ENCODE assay signal across 8 cellular contexts in genomic region chr6:100176321-100176950, GRCh38.
DNase-seq lines count a peak whose midpoint lies in the region; TF ChIP-seq lines count a peak whose summit lies in the region.

No MANE protein-coding gene starts in this region.

- no peak overlapping the region for H3K4me3 ChIP-seq in cardiac fibroblast (replicated peaks in 1 of 2; ENCODE audit: low read depth in 2 of 2, low read length in 2 of 2)

- TF ChIP-seq CTCF in cardiac fibroblast (IDR thresholded peaks at IDR 0.05; ENCODE audit: low read depth, low read length) = peak; percentile 52

- DNase-seq in Daoy (ENCODE audit: low read depth) = peak; percentile 54
- peak; percentile 14 for DNase-seq in LoVo (ENCODE audit: low spot score)
- peak; percentile 69 to 76 for DNase-seq in cardiac fibroblast (ENCODE audit: low read depth in 2 of 2)
- peak; percentile 84 for DNase-seq in myocyte (ENCODE audit: low read depth)
- no peak for DNase-seq in NCI-H510A treated with DMSO at 0.1 percent for 48 hours (lab: John Stamatoyannopoulos, UW)
- no peak for DNase-seq in SHP77 treated with DMSO at 0.1 percent for 48 hours (lab: John Stamatoyannopoulos, UW)
- no peak for DNase-seq in activated gamma-delta T cell treated with Interleukin-2 at 50 U/mL for 16 hours
- no peak for DNase-seq in mesenteric fat pad (ENCODE audit: low spot score)

Comparison
In these comparisons a context has a peak if more than half of its experiments do, and no peak if none do; other contexts are left out.
1. DNase-seq: peak in Daoy (single experiment), LoVo (single experiment), cardiac fibroblast (2 of 2) and myocyte (single experiment); none in NCI-H510A treated with DMSO at 0.1 percent for 48 hours (single experiment), SHP77 treated with DMSO at 0.1 percent for 48 hours (single experiment), activated gamma-delta T cell treated with Interleukin-2 at 50 U/mL for 16 hours (single experiment) and mesenteric fat pad (single experiment).